1 cellular context compared by ENCODE assay signal in the genomic region with DNA sequence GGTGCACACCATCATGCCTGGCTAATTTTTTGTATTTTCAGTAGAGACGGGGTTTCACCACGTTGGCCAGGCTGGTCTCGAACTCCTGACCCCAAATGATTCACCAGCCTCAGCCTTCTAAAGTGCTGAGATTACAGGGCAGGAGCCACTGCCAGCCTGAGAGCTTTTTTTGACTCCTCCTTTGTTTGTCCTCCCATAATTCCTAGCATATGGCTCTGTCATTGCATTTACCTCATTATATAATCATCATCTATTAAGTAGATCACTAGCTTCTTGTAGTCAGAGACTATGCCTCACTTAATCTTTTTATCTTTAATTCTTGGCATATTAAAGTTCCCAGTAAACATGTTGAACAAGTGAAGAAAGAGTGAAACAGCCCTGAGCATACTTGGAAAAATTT.
TF ChIP-seq lines count a peak whose summit lies in the region.

No MANE protein-coding gene starts in this region.

TF ChIP-seq in IMR-90, 13 proteins besides CTCF, POLR2A, EP300 and RAD21:
- TF ChIP-seq RFX5 (IDR thresholded peaks at IDR 0.05; ENCODE audit: low read depth, low read length) = no peak
- no peak for TF ChIP-seq BHLHE40 (IDR thresholded peaks at IDR 0.05; ENCODE audit: low read depth, low read length)
- TF ChIP-seq SMC3 (IDR thresholded peaks at IDR 0.05; ENCODE audit: low read depth, low read length) = no peak
- TF ChIP-seq NFE2L2 (IDR thresholded peaks at IDR 0.05; ENCODE audit: low read depth, low read length) = no peak
- TF ChIP-seq, protein P1, sequence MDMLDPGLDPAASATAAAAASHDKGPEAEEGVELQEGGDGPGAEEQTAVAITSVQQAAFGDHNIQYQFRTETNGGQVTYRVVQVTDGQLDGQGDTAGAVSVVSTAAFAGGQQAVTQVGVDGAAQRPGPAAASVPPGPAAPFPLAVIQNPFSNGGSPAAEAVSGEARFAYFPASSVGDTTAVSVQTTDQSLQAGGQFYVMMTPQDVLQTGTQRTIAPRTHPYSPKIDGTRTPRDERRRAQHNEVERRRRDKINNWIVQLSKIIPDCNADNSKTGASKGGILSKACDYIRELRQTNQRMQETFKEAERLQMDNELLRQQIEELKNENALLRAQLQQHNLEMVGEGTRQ (IDR thresholded peaks at IDR 0.05; ENCODE audit: low read depth, low read length) = no peak
- TF ChIP-seq FOS (IDR thresholded peaks at IDR 0.05; ENCODE audit: low read depth, low read length) = no peak
- no peak for TF ChIP-seq MAZ (IDR thresholded peaks at IDR 0.05; ENCODE audit: borderline replicate concordance, low read depth, low read length)
- TF ChIP-seq CEBPB (IDR thresholded peaks at IDR 0.05; ENCODE audit: low read depth, low read length) = no peak
- TF ChIP-seq CHD1 (IDR thresholded peaks at IDR 0.05; ENCODE audit: low read depth, low read length) = no peak
- TF ChIP-seq, protein P2, sequence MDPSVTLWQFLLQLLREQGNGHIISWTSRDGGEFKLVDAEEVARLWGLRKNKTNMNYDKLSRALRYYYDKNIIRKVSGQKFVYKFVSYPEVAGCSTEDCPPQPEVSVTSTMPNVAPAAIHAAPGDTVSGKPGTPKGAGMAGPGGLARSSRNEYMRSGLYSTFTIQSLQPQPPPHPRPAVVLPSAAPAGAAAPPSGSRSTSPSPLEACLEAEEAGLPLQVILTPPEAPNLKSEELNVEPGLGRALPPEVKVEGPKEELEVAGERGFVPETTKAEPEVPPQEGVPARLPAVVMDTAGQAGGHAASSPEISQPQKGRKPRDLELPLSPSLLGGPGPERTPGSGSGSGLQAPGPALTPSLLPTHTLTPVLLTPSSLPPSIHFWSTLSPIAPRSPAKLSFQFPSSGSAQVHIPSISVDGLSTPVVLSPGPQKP (IDR thresholded peaks at IDR 0.05; ENCODE audit: borderline replicate concordance, low read depth, low read length) = no peak
- no peak for TF ChIP-seq MAFK (IDR thresholded peaks at IDR 0.05; ENCODE audit: low read depth, low read length)
- TF ChIP-seq RCOR1 (IDR thresholded peaks at IDR 0.05; ENCODE audit: insufficient replicate concordance, low read length) = no peak
- no peak for TF ChIP-seq MXI1 (IDR thresholded peaks at IDR 0.05; ENCODE audit: borderline replicate concordance, low read depth, low read length)
